ENCODE assay signal across 26 cellular contexts in genomic region chr2:168044579-168044978, GRCh38.
"Had no signal": no experiment of that assay in that cellular context is flagged by ENCODE, and none has a peak within 500 bp of the region (broad histone marks: within the 10 kb centered on the region; RNA-seq: fewer than 3 reads in every experiment).

No MANE protein-coding gene starts in this region.

- DNase-seq: activated CD4-positive, alpha-beta T cell treated with anti-CD3 and anti-CD28 coated beads for 1 hour; activated naive CD4-positive, alpha-beta T cell treated with Interleukin-2 at 50 U/mL for 16 hours; activated naive CD8-positive, alpha-beta T cell treated with anti-CD3 and anti-CD28 coated beads, Interleukin-2, amount 10 ng/mL, durations not matched to agents 7 days and 5 days; activated T-cell treated with anti-CD3 and anti-CD28 coated beads, Interleukin-2, amount 50 U/mL, for 1 hour; amniotic stem cell; colonic mucosa; head of caudate nucleus; hypothalamus; left ventricle myocardium inferior; mammary epithelial cell; occipital lobe; posterior cingulate gyrus; retina; sigmoid colon; stimulated activated CD4-positive, alpha-beta T cell treated with anti-CD3 and anti-CD28 coated beads, Interleukin-15, amount 100 ng/mL, for 24 hours; stimulated activated naive CD8-positive, alpha-beta T cell treated with anti-CD3 and anti-CD28 coated beads, Interleukin-15, Interleukin-2, amounts not matched to agents 100 U/mL and 50 U/mL, for 24 hours; T-cell; tibial artery had no signal

- H3K4me3 ChIP-seq: breast epithelium, colonic mucosa, esophagus muscularis mucosa, gastroesophageal sphincter, left ventricle myocardium inferior, sigmoid colon, smooth muscle cell, tibial artery had no signal

- H3K27me3 ChIP-seq: breast epithelium, colonic mucosa, esophagus muscularis mucosa, gastroesophageal sphincter, sigmoid colon, tibial artery had no signal

- H3K9me3 Mint-ChIP-seq: activated naive CD8-positive, alpha-beta T cell treated with anti-CD3 and anti-CD28 coated beads, Interleukin-2, amount 10 ng/mL, durations not matched to agents 7 days and 5 days; activated T-helper 2 cell treated with anti-CD3 and anti-CD28 coated beads, Interferon-gamma antibody, Interleukin-2, Interleukin-4, amounts not matched to agents 10 μg/mL and 5 μg/mL and 100 μg/mL, durations not matched to agents 14 hours and 24 hours and 36 hours; central memory CD8-positive, alpha-beta T cell; T-cell; T-helper 2 cell treated with Interferon-gamma antibody and Interleukin-4, amounts not matched to agents 5 μg/mL and 100 μg/mL, for 36 hours had no signal

- H3K4me3 Mint-ChIP-seq: activated naive CD8-positive, alpha-beta T cell treated with anti-CD3 and anti-CD28 coated beads, Interleukin-2, amount 10 ng/mL, durations not matched to agents 7 days and 5 days; central memory CD8-positive, alpha-beta T cell; T-cell; T-helper 2 cell treated with Interferon-gamma antibody and Interleukin-4, amounts not matched to agents 5 μg/mL and 100 μg/mL, for 36 hours had no signal

- H3K4me1 ChIP-seq: breast epithelium, colonic mucosa, gastroesophageal sphincter, left ventricle myocardium inferior, tibial artery had no signal

- H3K9me3 ChIP-seq: breast epithelium, colonic mucosa, esophagus muscularis mucosa, gastroesophageal sphincter, left ventricle myocardium inferior, sigmoid colon, tibial artery had no signal

- H3K27ac Mint-ChIP-seq: activated naive CD8-positive, alpha-beta T cell treated with anti-CD3 and anti-CD28 coated beads, Interleukin-2, amount 10 ng/mL, durations not matched to agents 7 days and 5 days; activated T-helper 2 cell treated with anti-CD3 and anti-CD28 coated beads, Interferon-gamma antibody, Interleukin-2, Interleukin-4, amounts not matched to agents 10 μg/mL and 5 μg/mL and 100 μg/mL, durations not matched to agents 14 hours and 24 hours and 36 hours; T-cell; T-helper 2 cell treated with Interferon-gamma antibody and Interleukin-4, amounts not matched to agents 5 μg/mL and 100 μg/mL, for 36 hours had no signal

- H3K27me3 Mint-ChIP-seq: activated naive CD8-positive, alpha-beta T cell treated with anti-CD3 and anti-CD28 coated beads, Interleukin-2, amount 10 ng/mL, durations not matched to agents 7 days and 5 days; central memory CD8-positive, alpha-beta T cell; T-cell had no signal

- H3K4me2 ChIP-seq: smooth muscle cell had no signal

- H3K27ac ChIP-seq: breast epithelium, colonic mucosa, esophagus muscularis mucosa, gastroesophageal sphincter, left ventricle myocardium inferior, sigmoid colon, tibial artery, VCaP had no signal

- H3K4me1 Mint-ChIP-seq: activated naive CD8-positive, alpha-beta T cell treated with anti-CD3 and anti-CD28 coated beads, Interleukin-2, amount 10 ng/mL, durations not matched to agents 7 days and 5 days had no signal

- H3K36me3 ChIP-seq: breast epithelium, colonic mucosa, esophagus muscularis mucosa, gastroesophageal sphincter, left ventricle myocardium inferior, sigmoid colon, tibial artery had no signal

- ATAC-seq: gastroesophageal sphincter; stimulated activated naive CD8-positive, alpha-beta T cell treated with anti-CD3 and anti-CD28 coated beads, Interleukin-15, Interleukin-2, amounts not matched to agents 100 U/mL and 50 U/mL, for 24 hours; T-cell had no signal
